In genomic region chr15:89127054-89127702, GRCh38 we compare ENCODE assay signal across 9 cellular contexts. TPM values are rescaled to one million over a fixed set of nuclear protein-coding genes. Genes with fewer than 3 reads are reported as not detected.
DNase-seq lines count a peak whose midpoint lies in the region; ATAC-seq and TF ChIP-seq lines count a peak whose summit lies in the region.
"Had no signal": no experiment of that assay in that cellular context is flagged by ENCODE, and none has a peak within 500 bp of the region (broad histone marks: within the 10 kb centered on the region; RNA-seq: fewer than 3 reads in every experiment).

No MANE protein-coding gene starts in this region.

- peaks cover 11 to 50% of the 10 kb centered on the region in 2 experiments for H3K36me3 ChIP-seq in SK-N-SH (replicated peaks in 1 of 2; ENCODE audit: control insufficient read depth in 1 of 2, insufficient read depth in 2 of 2, low read length in 1 of 2)
- H3K36me3 ChIP-seq: ovary had no signal

- peaks cover 4% of the 10 kb centered on the region for H3K4me1 Mint-ChIP-seq in glutamatergic neuron (ENCODE audit: low read depth, unreplicated experiment)
- peaks cover 28% of the 10 kb centered on the region for H3K4me1 Mint-ChIP-seq in stimulated activated effector memory CD8-positive, alpha-beta T cell treated with anti-CD3 and anti-CD28 coated beads, Interleukin-12 subunit alpha, Interleukin-12 subunit beta, amount 100 ng/mL, for 72 hours

- H3K79me2 ChIP-seq in SK-N-SH (ENCODE audit: insufficient read depth), result no peaks in the 10 kb centered on the region

- peak; percentile 34; the same call in 1 of the 2 replicates for TF ChIP-seq CTCF in SK-N-SH (IDR thresholded peaks at IDR 0.05)
- peak; percentile 15 for TF ChIP-seq CTCF in glutamatergic neuron (IDR thresholded peaks at IDR 0.05; ENCODE audit: partially characterized antibody, unreplicated experiment)

- H3K27me3 ChIP-seq in SK-N-SH (ENCODE audit: insufficient read depth), result no peaks in the 10 kb centered on the region
- H3K27me3 ChIP-seq: ovary had no signal

- peak; percentile 96 for ATAC-seq in stimulated activated effector memory CD8-positive, alpha-beta T cell treated with anti-CD3 and anti-CD28 coated beads, Interleukin-12 subunit alpha, Interleukin-12 subunit beta, amount 100 ng/mL, for 72 hours

- POLR2A ChIA-PET in SK-N-SH (lab: Yijun Ruan, JAX), result no interaction called here

- WGBS in SK-N-SH (ENCODE audit: low lambda C conversion rate), result 74% methylated on average over 3 of the region's 3 CpGs

- H3K9me2 ChIP-seq in SK-N-SH, result no peaks in the 10 kb centered on the region

- H3K36me3 Mint-ChIP-seq in glutamatergic neuron (ENCODE audit: unreplicated experiment), result peaks cover 6% of the 10 kb centered on the region
- peaks cover 34% of the 10 kb centered on the region for H3K36me3 Mint-ChIP-seq in stimulated activated effector memory CD8-positive, alpha-beta T cell treated with anti-CD3 and anti-CD28 coated beads, Interleukin-12 subunit alpha, Interleukin-12 subunit beta, amount 100 ng/mL, for 72 hours

- no peak overlapping the region for H3K27ac Mint-ChIP-seq in glutamatergic neuron (ENCODE audit: unreplicated experiment)
- no peak overlapping the region for H3K27ac Mint-ChIP-seq in stimulated activated effector memory CD8-positive, alpha-beta T cell treated with anti-CD3 and anti-CD28 coated beads, Interleukin-12 subunit alpha, Interleukin-12 subunit beta, amount 100 ng/mL, for 72 hours

- no peaks in the 10 kb centered on the region for H3K9me3 Mint-ChIP-seq in glutamatergic neuron (ENCODE audit: unreplicated experiment)
- no peaks in the 10 kb centered on the region for H3K9me3 Mint-ChIP-seq in stimulated activated effector memory CD8-positive, alpha-beta T cell treated with anti-CD3 and anti-CD28 coated beads, Interleukin-12 subunit alpha, Interleukin-12 subunit beta, amount 100 ng/mL, for 72 hours

- DNase-seq in activated effector memory CD4-positive, alpha-beta T cell treated with anti-CD3 and anti-CD28 coated beads, Interleukin-2, amount 50 U/mL, for 16 hours, result peak; percentile 64
- DNase-seq in activated effector memory CD4-positive, alpha-beta T cell treated with Interleukin-2 at 50 U/mL for 16 hours, result no peak
- DNase-seq in SK-N-SH (no peak), glutamatergic neuron (no peak), NOMO-1 treated with DMSO at 0.1 percent for 48 hours (lab: John Stamatoyannopoulos, UW; ENCODE audit: unreplicated experiment) (no peak), NCI-H774 (lab: John Stamatoyannopoulos, UW) (no peak), inferior parietal cortex (ENCODE audit: extremely low spot score) (no peak)
- DNase-seq in stimulated activated effector memory CD8-positive, alpha-beta T cell treated with anti-CD3 and anti-CD28 coated beads, Interleukin-12 subunit alpha, Interleukin-12 subunit beta, amount 100 ng/mL, for 72 hours (ENCODE audit: low spot score in 2 of 2), result no peak
- DNase-seq: ovary had no signal

- CTCF ChIA-PET in SK-N-SH (lab: Yijun Ruan, JAX), result interaction anchor here (0.6 to 8.4 kb wide), 8 partner anchors 9 to 290 kb away, joined by 3 to 134 read pairs (median 4); no protein-coding TSS in a partner anchor

- H3K27ac ChIP-seq in SK-N-SH (ENCODE audit: low read depth in 2 of 2, low read length in 1 of 2), result no peak overlapping the region
- H3K27ac ChIP-seq: ovary had no signal

- H4K20me1 ChIP-seq in SK-N-SH (ENCODE audit: insufficient read depth), result no peaks in the 10 kb centered on the region

- no peak overlapping the region for H3K9ac ChIP-seq in SK-N-SH

- TF ChIP-seq RAD21 in SK-N-SH (IDR thresholded peaks at IDR 0.05; ENCODE audit: low read length), result 0 out of 2 replicates have a peak, but pooled peaks have one; percentile 4

- no peak for TF ChIP-seq EP300 in SK-N-SH (IDR thresholded peaks at IDR 0.05; ENCODE audit: borderline replicate concordance in 1 of 2, low read depth in 1 of 2, low read length in 1 of 2)

- no peak overlapping the region for H3K4me3 ChIP-seq in SK-N-SH (ENCODE audit: low read depth in 2 of 2, low read length in 1 of 2)
- H3K4me3 ChIP-seq: ovary had no signal

- H3K4me2 ChIP-seq in SK-N-SH, result no peak overlapping the region

- no peaks in the 10 kb centered on the region for H3K27me3 Mint-ChIP-seq in glutamatergic neuron (ENCODE audit: unreplicated experiment)

- no peak overlapping the region for H2AFZ ChIP-seq in SK-N-SH (ENCODE audit: low read depth)

- H3K4me1 ChIP-seq in SK-N-SH (ENCODE audit: control insufficient read depth in 1 of 2, insufficient read depth in 2 of 2, low read depth in 1 of 2, low read length in 1 of 2), result no peaks in the 10 kb centered on the region; a peak in 3 of 4 replicates

- H3F3A ChIP-seq in SK-N-SH (replicated peaks; ENCODE audit: insufficient read depth), result no peaks in the 10 kb centered on the region

- no peaks in the 10 kb centered on the region for H3K9me3 ChIP-seq in SK-N-SH
- H3K9me3 ChIP-seq: ovary had no signal

- H3K4me3 Mint-ChIP-seq in glutamatergic neuron (ENCODE audit: unreplicated experiment), result no peak overlapping the region
- no peak overlapping the region for H3K4me3 Mint-ChIP-seq in stimulated activated effector memory CD8-positive, alpha-beta T cell treated with anti-CD3 and anti-CD28 coated beads, Interleukin-12 subunit alpha, Interleukin-12 subunit beta, amount 100 ng/mL, for 72 hours

TF ChIP-seq in SK-N-SH, 30 proteins besides CTCF, POLR2A, EP300 and RAD21:
- TF ChIP-seq CHD2 (IDR thresholded peaks at IDR 0.05; ENCODE audit: low read length, partially characterized antibody) (no peak), IRF3 (IDR thresholded peaks at IDR 0.05; ENCODE audit: low read depth, low read length) (no peak), FOXM1 (IDR thresholded peaks at IDR 0.05; ENCODE audit: low read depth) (no peak), TAF1 (IDR thresholded peaks at IDR 0.05; ENCODE audit: borderline replicate concordance, low read depth, low read length) (no peak), REST (IDR thresholded peaks at IDR 0.05; ENCODE audit: low read depth, low read length) (no peak), RFX5 (IDR thresholded peaks at IDR 0.05; ENCODE audit: low read length) (no peak), TEAD4 (IDR thresholded peaks at IDR 0.05; ENCODE audit: borderline replicate concordance, insufficient read depth) (no peak), EZH2phosphoT487 (IDR thresholded peaks at IDR 0.05; ENCODE audit: borderline replicate concordance, low read depth) (no peak), RXRA (IDR thresholded peaks at IDR 0.05; ENCODE audit: borderline replicate concordance, low read depth) (no peak), NFIC (IDR thresholded peaks at IDR 0.05; ENCODE audit: borderline replicate concordance) (no peak), POLR2AphosphoS5 (IDR thresholded peaks at IDR 0.05; ENCODE audit: low read depth, low read length) (no peak)
- TF ChIP-seq, protein P1, sequence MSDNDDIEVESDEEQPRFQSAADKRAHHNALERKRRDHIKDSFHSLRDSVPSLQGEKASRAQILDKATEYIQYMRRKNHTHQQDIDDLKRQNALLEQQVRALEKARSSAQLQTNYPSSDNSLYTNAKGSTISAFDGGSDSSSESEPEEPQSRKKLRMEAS (IDR thresholded peaks at IDR 0.05; ENCODE audit: low read depth), result no peak

RNA-seq across cellular contexts. Expression of gene ABHD2, which starts 38.9 kb away (rescaled TPM):
- 19.2 and 25.7 TPM in 2 replicates for polyA plus RNA-seq in SK-N-SH (2012; rRNA removed)
- polyA plus RNA-seq in SK-N-SH (2012; cell fraction: cytosol; rRNA removed), result 12.3 and 17.4 TPM in 2 replicates
- polyA plus RNA-seq in SK-N-SH (2012; cell fraction: nucleus; rRNA removed), result 15.6 and 19.9 TPM in 2 replicates
- 101 TPM for total RNA-seq in glutamatergic neuron (ENCODE audit: unreplicated experiment)
